ENCODE assay signal across 8 cellular contexts in the genomic region with DNA sequence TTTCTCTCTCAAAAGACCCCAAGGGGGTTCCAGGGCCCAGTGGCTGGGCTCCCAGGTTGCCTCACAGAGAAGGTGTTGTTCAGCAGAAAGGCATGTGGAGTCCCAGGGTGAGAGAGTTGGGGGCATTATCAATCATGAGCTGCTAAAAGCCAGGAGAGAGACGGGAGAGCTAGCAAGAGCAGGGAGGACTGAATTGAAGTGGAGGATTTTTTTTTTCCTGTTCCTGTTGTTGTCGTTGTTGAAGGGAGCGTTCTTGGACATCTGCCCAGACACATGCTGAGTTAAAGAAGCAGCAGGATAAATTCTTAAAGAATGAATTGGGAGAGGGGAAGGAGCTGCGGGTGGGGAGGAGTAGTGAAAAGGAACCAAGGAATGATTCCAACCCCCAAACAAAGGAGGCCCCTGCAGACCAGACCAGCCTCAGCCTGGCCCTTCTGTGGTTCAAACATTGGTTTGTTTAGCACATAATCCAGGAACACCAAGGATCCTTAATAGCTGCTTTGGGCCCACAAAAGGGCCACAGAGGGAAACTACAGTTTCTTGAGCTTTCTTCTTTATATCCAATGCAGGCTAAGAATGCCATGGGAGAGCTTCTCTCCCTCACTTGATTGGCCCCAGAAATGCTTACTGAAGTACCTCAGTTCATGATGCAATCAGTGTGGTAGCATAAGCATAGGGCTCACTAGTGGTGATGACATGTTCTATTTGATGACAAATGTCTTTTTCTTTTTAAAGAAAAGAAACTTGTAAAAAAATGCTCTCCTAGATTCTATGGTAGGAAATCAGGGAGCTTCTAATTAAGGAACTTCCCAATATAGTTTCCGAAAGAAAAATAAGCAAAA.
DNase-seq lines count a peak whose midpoint lies in the region; FAIRE-seq lines count a peak whose summit lies in the region.

No MANE protein-coding gene starts in this region.

- DNase-seq in DMS53 (lab: John Stamatoyannopoulos, UW) (peak; percentile 75), NCI-H446 (lab: John Stamatoyannopoulos, UW) (peak; percentile 31 to 83), mucosa of gallbladder (ENCODE audit: low spot score) (peak; percentile 87), SW 1271 (lab: John Stamatoyannopoulos, UW) (no peak), UCSD-AML1 (lab: John Stamatoyannopoulos, UW; ENCODE audit: unreplicated experiment) (no peak)
- no peak for DNase-seq in activated CD4-positive, alpha-beta T cell treated with anti-CD3 and anti-CD28 coated beads, Interleukin-2, amount 50 U/mL, for 1 hour
- DNase-seq in stimulated activated CD4-positive, alpha-beta T cell treated with anti-CD3 and anti-CD28 coated beads, Interleukin-2, amount 100 ng/mL, for 48 hours: no peak

- FAIRE-seq in endometrium (lab: Jason Lieb, UNC): peak; percentile 93

Comparison
In these comparisons a context has a peak if more than half of its experiments do, and no peak if none do; other contexts are left out.
1. DNase-seq: peak in DMS53 (single experiment), NCI-H446 (2 of 2) and mucosa of gallbladder (single experiment); none in SW 1271 (0 of 2), activated CD4-positive, alpha-beta T cell treated with anti-CD3 and anti-CD28 coated beads, Interleukin-2, amount 50 U/mL, for 1 hour (single experiment), UCSD-AML1 (single experiment) and stimulated activated CD4-positive, alpha-beta T cell treated with anti-CD3 and anti-CD28 coated beads, Interleukin-2, amount 100 ng/mL, for 48 hours (0 of 2).